7 cellular contexts compared by ENCODE assay signal in the genomic region with DNA sequence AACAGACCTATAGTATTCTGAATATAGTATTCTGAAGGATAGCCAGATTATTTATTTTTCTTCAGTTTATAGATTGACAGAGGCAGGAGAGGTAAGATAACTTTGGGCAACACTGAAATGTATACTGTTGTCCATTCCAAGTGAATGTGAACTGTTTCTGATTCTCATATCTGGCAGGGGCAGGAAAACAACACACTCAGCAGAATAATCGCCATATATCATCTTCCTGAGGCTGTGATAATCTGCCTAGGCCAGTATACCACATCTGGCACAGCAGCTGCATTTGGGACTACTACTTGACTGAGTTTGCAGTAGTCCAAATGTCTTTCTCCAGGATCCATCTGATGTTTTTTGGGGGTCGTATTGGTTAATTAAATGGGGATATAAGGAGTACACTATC.
"Had no signal": no experiment of that assay in that cellular context is flagged by ENCODE, and none has a peak within 500 bp of the region (broad histone marks: within the 10 kb centered on the region; RNA-seq: fewer than 3 reads in every experiment).

No MANE protein-coding gene starts in this region.

- H3K4me1 ChIP-seq: HAP-1 had no signal

- H3K36me3 ChIP-seq: HAP-1 had no signal

- H3K4me3 ChIP-seq: GM23248, HAP-1 had no signal

- DNase-seq: GM23248, GOT3, H7, KG1 had no signal

- H3K9ac ChIP-seq: GM23248 had no signal

- H3K27ac ChIP-seq: GM23248, HL-60 had no signal

- H3K9me3 ChIP-seq: HAP-1 had no signal

- ATAC-seq: HCT116 had no signal

- H2AFZ ChIP-seq: GM23248 had no signal
